In genomic region chr1:19081218-19081893, GRCh38 we compare ENCODE assay signal across 9 cellular contexts.
DNase-seq lines count a peak whose midpoint lies in the region; ATAC-seq and TF ChIP-seq lines count a peak whose summit lies in the region.
"Had no signal": no experiment of that assay in that cellular context is flagged by ENCODE, and none has a peak within 500 bp of the region (broad histone marks: within the 10 kb centered on the region; RNA-seq: fewer than 3 reads in every experiment).

No MANE protein-coding gene starts in this region.

- H3K4ac ChIP-seq in neuronal stem cell (ENCODE audit: low read length) = no peak overlapping the region

- no peaks in the 10 kb centered on the region for H3K9me3 ChIP-seq in CD4-positive, CD25-positive, alpha-beta regulatory T cell (ENCODE audit: control insufficient read depth in 2 of 2, low read length in 2 of 2)
- no peaks in the 10 kb centered on the region for H3K9me3 ChIP-seq in esophagus (ENCODE audit: control insufficient read depth in 2 of 2, insufficient read depth in 1 of 2, low read depth in 1 of 2, low read length in 1 of 2)
- H3K9me3 ChIP-seq in neuronal stem cell (replicated peaks in 1 of 2; ENCODE audit: control insufficient read depth in 2 of 2, insufficient read depth in 1 of 2, low read depth in 1 of 2, low read length in 2 of 2) = no peaks in the 10 kb centered on the region
- H3K9me3 ChIP-seq in prostate gland = no peaks in the 10 kb centered on the region

- no peak overlapping the region for H2BK12ac ChIP-seq in neuronal stem cell (ENCODE audit: low read length)

- no peak for DNase-seq in CD4-positive, CD25-positive, alpha-beta regulatory T cell
- DNase-seq in NOMO-1 treated with dmso at 0.1 percent for 144 hours (lab: John Stamatoyannopoulos, UW; ENCODE audit: unreplicated experiment) (peak; percentile 73), neural crest cell (ENCODE audit: low read depth, low spot score) (no peak), neuronal stem cell (ENCODE audit: low spot score) (no peak), prostate gland (ENCODE audit: low spot score) (no peak), GM10266 (ENCODE audit: extremely low spot score) (no peak)

- H3K4me3 ChIP-seq in CD4-positive, CD25-positive, alpha-beta regulatory T cell (ENCODE audit: low read depth, low read length) = no peak overlapping the region
- H3K4me3 ChIP-seq in esophagus (ENCODE audit: low read depth in 1 of 2, low read length in 2 of 2) (no peak overlapping the region), neuronal stem cell (ENCODE audit: low read length in 2 of 2) (no peak overlapping the region), prostate gland (no peak overlapping the region)

- H3K18ac ChIP-seq in neuronal stem cell (ENCODE audit: low read length) = no peak overlapping the region

- H3K27me3 ChIP-seq in CD4-positive, CD25-positive, alpha-beta regulatory T cell (ENCODE audit: control insufficient read depth, insufficient read depth, low read length) = no peaks in the 10 kb centered on the region
- H3K27me3 ChIP-seq in esophagus (ENCODE audit: control insufficient read depth in 1 of 2, insufficient read depth in 2 of 2, low read length in 2 of 2) (no peaks in the 10 kb centered on the region), neuronal stem cell (ENCODE audit: control insufficient read depth in 3 of 3, insufficient read depth in 3 of 3, low read depth in 1 of 3, low read length in 3 of 3) (no peaks in the 10 kb centered on the region), prostate gland (replicated peaks; ENCODE audit: insufficient read depth) (no peaks in the 10 kb centered on the region)

- no peak overlapping the region for H3K27ac ChIP-seq in CD4-positive, CD25-positive, alpha-beta regulatory T cell (ENCODE audit: insufficient read depth, low read length, poor library complexity, severe bottlenecking)
- peak overlapping the region; percentile 37 to 83 for H3K27ac ChIP-seq in esophagus (ENCODE audit: low read depth in 2 of 2, low read length in 1 of 2)
- H3K27ac ChIP-seq in neuronal stem cell (replicated peaks; ENCODE audit: low read length) = no peak overlapping the region
- H3K27ac ChIP-seq in prostate gland = peak overlapping the region in 1 of 2 donors; percentile 84
- H3K27ac ChIP-seq: parathyroid adenoma had no signal

- no peak overlapping the region for H3K4me2 ChIP-seq in neuronal stem cell (ENCODE audit: insufficient read depth, low read length, poor library complexity, severe bottlenecking)

- H2BK5ac ChIP-seq in neuronal stem cell (ENCODE audit: low read length) = no peak overlapping the region

- no peak for TF ChIP-seq POLR2A in prostate gland (IDR thresholded peaks at IDR 0.05)

- no peaks in the 10 kb centered on the region for H3K79me1 ChIP-seq in neuronal stem cell (ENCODE audit: low read depth, low read length)

- no peak overlapping the region for H2AK5ac ChIP-seq in neuronal stem cell (ENCODE audit: low read depth, low read length)

- no peak overlapping the region for H2BK15ac ChIP-seq in neuronal stem cell (ENCODE audit: low read length)

- peak overlapping the region in 2 of 3 donors; percentile 49 to 66 for H3K27ac Mint-ChIP-seq in CD4-positive, CD25-positive, alpha-beta regulatory T cell
- peak overlapping the region; percentile 52 for H3K27ac Mint-ChIP-seq in neural crest cell (ENCODE audit: unreplicated experiment)

- intact Hi-C loops in prostate gland (cut with DNase I) = no loop called here

- no peaks in the 10 kb centered on the region for H3K27me3 Mint-ChIP-seq in CD4-positive, CD25-positive, alpha-beta regulatory T cell
- H3K27me3 Mint-ChIP-seq in neural crest cell (ENCODE audit: low read depth) = no peaks in the 10 kb centered on the region

- no peak overlapping the region for H2AFZ ChIP-seq in neuronal stem cell (ENCODE audit: low read length)
- H2AFZ ChIP-seq: parathyroid adenoma had no signal

- H3K23ac ChIP-seq in neuronal stem cell (ENCODE audit: low read depth, low read length, poor library complexity) = no peak overlapping the region

- no peaks in the 10 kb centered on the region for H3K4me1 ChIP-seq in CD4-positive, CD25-positive, alpha-beta regulatory T cell (ENCODE audit: control insufficient read depth, insufficient read depth, low read length, poor library complexity, severe bottlenecking)
- H3K4me1 ChIP-seq in esophagus (ENCODE audit: control insufficient read depth in 2 of 2, insufficient read depth in 2 of 2, low read length in 1 of 2) (peaks cover 6 to 22% of the 10 kb centered on the region in 2 donors), neuronal stem cell (ENCODE audit: control insufficient read depth in 2 of 2, insufficient read depth in 1 of 2, low read depth in 1 of 2, low read length in 2 of 2) (no peaks in the 10 kb centered on the region), prostate gland (replicated peaks) (peaks cover 32% of the 10 kb centered on the region)
- H3K4me1 ChIP-seq: parathyroid adenoma had no signal

- no peak overlapping the region for H3K9ac ChIP-seq in neuronal stem cell (ENCODE audit: low read depth, low read length, poor library complexity)
- H3K9ac ChIP-seq: parathyroid adenoma had no signal

- H3K4me1 Mint-ChIP-seq in CD4-positive, CD25-positive, alpha-beta regulatory T cell = peaks cover 0 to 7% (median 1%) of the 10 kb centered on the region in 4 donors
- H3K4me1 Mint-ChIP-seq in neural crest cell = no peaks in the 10 kb centered on the region

- peaks cover 95% of the 10 kb centered on the region for H3K36me3 ChIP-seq in CD4-positive, CD25-positive, alpha-beta regulatory T cell (ENCODE audit: control insufficient read depth, insufficient read depth, low read length)
- H3K36me3 ChIP-seq in esophagus (ENCODE audit: control insufficient read depth in 2 of 2, insufficient read depth in 2 of 2, low read length in 1 of 2) (peaks cover 29 to 48% of the 10 kb centered on the region in 2 donors), neuronal stem cell (replicated peaks in 1 of 2; ENCODE audit: control insufficient read depth in 2 of 2, insufficient read depth in 2 of 2, low read length in 2 of 2) (peaks cover 83 to 97% of the 10 kb centered on the region in 2 donors), prostate gland (peaks cover 12 to 22% of the 10 kb centered on the region in 2 donors)

- TF ChIP-seq CTCF in neural crest cell (conservative IDR thresholded peaks at IDR 0.05) (no peak), prostate gland (IDR thresholded peaks at IDR 0.05) (no peak), GM10266 (IDR thresholded peaks at IDR 0.05; ENCODE audit: control insufficient read depth, insufficient read depth, low read depth, missing control alignments) (no peak)

- no peaks in the 10 kb centered on the region for H3K9me3 Mint-ChIP-seq in CD4-positive, CD25-positive, alpha-beta regulatory T cell
- no peaks in the 10 kb centered on the region for H3K9me3 Mint-ChIP-seq in neural crest cell

- ATAC-seq in CD4-positive, CD25-positive, alpha-beta regulatory T cell (ENCODE audit: low read depth in 2 of 2) = no peak
- no peak for ATAC-seq in GM18519 (IDR thresholded peaks at IDR 0.05; ENCODE audit: low FRiP score, unreplicated experiment)

- no peak overlapping the region for H2BK120ac ChIP-seq in neuronal stem cell (ENCODE audit: low read depth, low read length)

- no peak overlapping the region for H4K91ac ChIP-seq in neuronal stem cell (ENCODE audit: low read depth, low read length, poor library complexity)

- H4K8ac ChIP-seq in neuronal stem cell (ENCODE audit: low read depth, low read length) = no peak overlapping the region

- no peak overlapping the region for H3K14ac ChIP-seq in neuronal stem cell (ENCODE audit: low read length)

- WGBS in esophagus, 2 donors = 67 to 72% methylated on average over 21 of the region's 21 CpGs
- WGBS in neuronal stem cell (ENCODE audit: extremely low coverage in 2 of 2, insufficient read length in 2 of 2, insufficient replicate concordance in 1 of 2), 2 donors = no CpG with 5 or more reads among the region's 21 CpGs
- 80% methylated on average over 21 of the region's 21 CpGs for WGBS in prostate gland

- H3K36me3 Mint-ChIP-seq in CD4-positive, CD25-positive, alpha-beta regulatory T cell = peaks cover 73% of the 10 kb centered on the region
- peaks cover 13% of the 10 kb centered on the region for H3K36me3 Mint-ChIP-seq in neural crest cell (ENCODE audit: low read depth)

- no peak overlapping the region for H3K4me3 Mint-ChIP-seq in CD4-positive, CD25-positive, alpha-beta regulatory T cell
- no peak overlapping the region for H3K4me3 Mint-ChIP-seq in neural crest cell

Comparison
In these comparisons a context has a peak if more than half of its experiments do, and no peak if none do; other contexts are left out.
1. H3K27ac ChIP-seq: peak in esophagus (2 of 2); none in CD4-positive, CD25-positive, alpha-beta regulatory T cell (single experiment) and neuronal stem cell (single experiment).